Comparison of ENCODE assay signal across 9 cellular contexts in the genomic region with DNA sequence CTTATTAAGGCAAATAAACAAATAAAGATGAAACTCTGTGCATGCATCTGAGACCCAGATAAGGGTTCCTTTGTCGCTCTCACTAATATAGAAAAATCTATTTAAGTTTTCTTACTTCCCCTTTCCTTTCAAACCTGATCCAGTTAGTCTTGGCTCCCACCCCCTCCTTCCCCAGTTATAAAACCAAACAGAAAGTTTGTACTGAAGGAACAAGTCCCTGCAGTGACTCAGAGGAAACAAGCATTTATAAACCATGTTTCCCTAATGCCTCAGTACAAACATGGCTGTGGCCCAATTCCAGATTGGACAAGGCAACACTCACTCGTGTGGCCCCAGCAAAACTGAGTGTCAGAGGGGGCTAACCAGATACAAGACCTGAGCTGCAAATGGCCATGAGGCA.
DNase-seq lines count a peak whose midpoint lies in the region; ATAC-seq, FAIRE-seq and TF ChIP-seq lines count a peak whose summit lies in the region.
"Had no signal": no experiment of that assay in that cellular context is flagged by ENCODE, and none has a peak within 500 bp of the region (broad histone marks: within the 10 kb centered on the region; RNA-seq: fewer than 3 reads in every experiment).

No MANE protein-coding gene starts in this region.

- H3K27me3 ChIP-seq in bronchial epithelial cell (ENCODE audit: control insufficient read depth, insufficient read depth, low read length), result no peaks in the 10 kb centered on the region

- DNase-seq in EL, result peak; percentile 31
- DNase-seq in bronchial epithelial cell (ENCODE audit: low read depth), result peak; percentile 88
- peak; percentile 38 for DNase-seq in pons (ENCODE audit: low spot score)
- DNase-seq in NAMALWA (ENCODE audit: low spot score), result no peak
- DNase-seq in glomerular visceral epithelial cell (ENCODE audit: extremely low spot score), result no peak
- DNase-seq in GM19239 (ENCODE audit: insufficient read length, low spot score), result no peak
- DNase-seq: NCI-H510A had no signal

- no peaks in the 10 kb centered on the region for H3K36me3 ChIP-seq in bronchial epithelial cell (ENCODE audit: control insufficient read depth, insufficient read depth, low read length)

- ATAC-seq in HG03175 (IDR thresholded peaks at IDR 0.05; ENCODE audit: unreplicated experiment) (peak; percentile 38), GM21381 (IDR thresholded peaks at IDR 0.05; ENCODE audit: unreplicated experiment) (no peak)

- TF ChIP-seq CTCF in bronchial epithelial cell (IDR thresholded peaks at IDR 0.05; ENCODE audit: insufficient read depth, low read length, severe bottlenecking), result no peak

- no peak overlapping the region for H3K4me3 ChIP-seq in bronchial epithelial cell (ENCODE audit: low read depth, low read length)

- no peak for FAIRE-seq in bronchial epithelial cell (lab: Jason Lieb, UNC)
- no peak for FAIRE-seq in GM19239 (lab: Jason Lieb, UNC)

Comparison
In these comparisons a context has a peak if more than half of its experiments do, and no peak if none do; other contexts are left out.
1. DNase-seq: peak in EL (single experiment), bronchial epithelial cell (single experiment) and pons (single experiment); none in NAMALWA (single experiment), glomerular visceral epithelial cell (single experiment) and GM19239 (single experiment).